Comparison of ENCODE assay signal across 24 cellular contexts in genomic region chr11:133004369-133004768, GRCh38.
"Had no signal": no experiment of that assay in that cellular context is flagged by ENCODE, and none has a peak within 500 bp of the region (broad histone marks: within the 10 kb centered on the region; RNA-seq: fewer than 3 reads in every experiment).

No MANE protein-coding gene starts in this region.

- H3K4me3 ChIP-seq: colonic mucosa, esophagus squamous epithelium, gastrocnemius medialis, heart right ventricle, left lung, lower lobe of right lung, mucosa of descending colon had no signal

- H3K27ac ChIP-seq: colonic mucosa, epithelial cell of prostate, esophagus squamous epithelium, gastrocnemius medialis, heart right ventricle, left lung, lower lobe of right lung had no signal

- H3K36me3 ChIP-seq: colonic mucosa, esophagus squamous epithelium, gastrocnemius medialis, heart right ventricle, left lung, lower lobe of right lung had no signal

- H3K27ac Mint-ChIP-seq: dendritic cell treated with granulocyte-macrophage colony-stimulating factor and Interleukin-4, amounts not matched to agents 40 ng/mL and 50 ng/mL, for 4 days; effector memory CD8-positive, alpha-beta T cell; endodermal cell; mesothelial cell of epicardium had no signal

- H3K27me3 ChIP-seq: colonic mucosa, esophagus squamous epithelium, gastrocnemius medialis had no signal

- H3K4me3 Mint-ChIP-seq: dendritic cell treated with granulocyte-macrophage colony-stimulating factor and Interleukin-4, amounts not matched to agents 40 ng/mL and 50 ng/mL, for 4 days; effector memory CD8-positive, alpha-beta T cell; endodermal cell; mesothelial cell of epicardium had no signal

- H3K9me3 ChIP-seq: colonic mucosa, esophagus squamous epithelium, gastrocnemius medialis, lower lobe of right lung had no signal

- H3K27me3 Mint-ChIP-seq: dendritic cell treated with granulocyte-macrophage colony-stimulating factor and Interleukin-4, amounts not matched to agents 40 ng/mL and 50 ng/mL, for 4 days had no signal

- DNase-seq: colonic mucosa; cortex of kidney; effector CD8-positive, alpha-beta T cell; effector memory CD8-positive, alpha-beta T cell; endodermal cell; erythroblast; esophagus squamous epithelium; foreskin fibroblast; foreskin melanocyte; gastrocnemius medialis; glutamatergic neuron; head of caudate nucleus; heart right ventricle; hippocampal formation; left cardiac atrium; left ventricle myocardium superior; lower lobe of right lung; mesenchymal stem cell; mucosa of descending colon had no signal

- H3K4me1 ChIP-seq: colonic mucosa, esophagus squamous epithelium, gastrocnemius medialis, heart right ventricle, left lung, lower lobe of right lung had no signal

- ATAC-seq: effector memory CD8-positive, alpha-beta T cell; esophagus mucosa; gastrocnemius medialis; heart right ventricle; left cardiac atrium; left lung; left ventricle myocardium superior; lower lobe of right lung; mucosa of descending colon had no signal

- H3K4me1 Mint-ChIP-seq: mesothelial cell of epicardium had no signal
